In the genomic region with DNA sequence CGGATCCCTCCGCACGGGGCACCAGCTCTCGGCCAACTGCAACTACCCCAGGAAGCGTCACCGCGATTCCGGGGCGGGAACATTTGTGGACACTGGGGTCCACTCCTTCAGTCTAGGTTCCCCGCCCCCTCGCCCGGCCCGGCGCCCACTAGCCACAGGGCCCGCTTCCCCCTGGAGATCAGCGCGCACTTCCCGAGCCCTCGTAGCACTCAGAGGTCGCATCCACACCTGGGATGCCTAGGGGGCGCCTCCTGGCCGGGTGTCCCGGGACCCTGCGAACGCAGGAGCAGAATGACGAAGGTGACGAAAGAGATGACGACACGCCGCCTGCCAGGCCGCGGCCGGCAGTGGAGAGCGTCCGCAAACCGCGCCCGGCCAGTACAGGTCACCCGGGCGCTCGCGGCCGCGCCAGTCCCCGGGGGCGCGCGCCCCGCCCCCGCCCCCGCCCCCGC, we compare ENCODE assay signal across 1 cellular context.
TF ChIP-seq lines count a peak whose summit lies in the region.

No MANE protein-coding gene starts in this region.

TF ChIP-seq in K562, 482 proteins besides CTCF, POLR2A, EP300 and RAD21 (continued from another document and continues in another):
- TF ChIP-seq SAP30 (IDR thresholded peaks at IDR 0.05; ENCODE audit: borderline replicate concordance, insufficient read depth, low read depth, low read length, poor library complexity, severe bottlenecking) = no peak
- TF ChIP-seq, protein P1, sequence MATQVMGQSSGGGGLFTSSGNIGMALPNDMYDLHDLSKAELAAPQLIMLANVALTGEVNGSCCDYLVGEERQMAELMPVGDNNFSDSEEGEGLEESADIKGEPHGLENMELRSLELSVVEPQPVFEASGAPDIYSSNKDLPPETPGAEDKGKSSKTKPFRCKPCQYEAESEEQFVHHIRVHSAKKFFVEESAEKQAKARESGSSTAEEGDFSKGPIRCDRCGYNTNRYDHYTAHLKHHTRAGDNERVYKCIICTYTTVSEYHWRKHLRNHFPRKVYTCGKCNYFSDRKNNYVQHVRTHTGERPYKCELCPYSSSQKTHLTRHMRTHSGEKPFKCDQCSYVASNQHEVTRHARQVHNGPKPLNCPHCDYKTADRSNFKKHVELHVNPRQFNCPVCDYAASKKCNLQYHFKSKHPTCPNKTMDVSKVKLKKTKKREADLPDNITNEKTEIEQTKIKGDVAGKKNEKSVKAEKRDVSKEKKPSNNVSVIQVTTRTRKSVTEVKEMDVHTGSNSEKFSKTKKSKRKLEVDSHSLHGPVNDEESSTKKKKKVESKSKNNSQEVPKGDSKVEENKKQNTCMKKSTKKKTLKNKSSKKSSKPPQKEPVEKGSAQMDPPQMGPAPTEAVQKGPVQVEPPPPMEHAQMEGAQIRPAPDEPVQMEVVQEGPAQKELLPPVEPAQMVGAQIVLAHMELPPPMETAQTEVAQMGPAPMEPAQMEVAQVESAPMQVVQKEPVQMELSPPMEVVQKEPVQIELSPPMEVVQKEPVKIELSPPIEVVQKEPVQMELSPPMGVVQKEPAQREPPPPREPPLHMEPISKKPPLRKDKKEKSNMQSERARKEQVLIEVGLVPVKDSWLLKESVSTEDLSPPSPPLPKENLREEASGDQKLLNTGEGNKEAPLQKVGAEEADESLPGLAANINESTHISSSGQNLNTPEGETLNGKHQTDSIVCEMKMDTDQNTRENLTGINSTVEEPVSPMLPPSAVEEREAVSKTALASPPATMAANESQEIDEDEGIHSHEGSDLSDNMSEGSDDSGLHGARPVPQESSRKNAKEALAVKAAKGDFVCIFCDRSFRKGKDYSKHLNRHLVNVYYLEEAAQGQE (CRISPR knock-in tag; IDR thresholded peaks at IDR 0.05; ENCODE audit: low read depth) = 0 out of 2 replicates have a peak, but pooled peaks have one; percentile 58
- peak; percentile 68; the same call in 1 of the 2 replicates for TF ChIP-seq XRCC5 (IDR thresholded peaks at IDR 0.05; ENCODE audit: low read depth, low read length)
- TF ChIP-seq NR1H2 (CRISPR knock-in tag; IDR thresholded peaks at IDR 0.05) = no peak
- peak; percentile 75; the same call in 1 of the 2 replicates for TF ChIP-seq MBD2 (IDR thresholded peaks at IDR 0.05; ENCODE audit: borderline replicate concordance, low read depth)
- peak; percentile 58; the same call in 1 of the 2 replicates for TF ChIP-seq CBX1 (IDR thresholded peaks at IDR 0.05; ENCODE audit: low read depth)
- TF ChIP-seq, protein P2, sequence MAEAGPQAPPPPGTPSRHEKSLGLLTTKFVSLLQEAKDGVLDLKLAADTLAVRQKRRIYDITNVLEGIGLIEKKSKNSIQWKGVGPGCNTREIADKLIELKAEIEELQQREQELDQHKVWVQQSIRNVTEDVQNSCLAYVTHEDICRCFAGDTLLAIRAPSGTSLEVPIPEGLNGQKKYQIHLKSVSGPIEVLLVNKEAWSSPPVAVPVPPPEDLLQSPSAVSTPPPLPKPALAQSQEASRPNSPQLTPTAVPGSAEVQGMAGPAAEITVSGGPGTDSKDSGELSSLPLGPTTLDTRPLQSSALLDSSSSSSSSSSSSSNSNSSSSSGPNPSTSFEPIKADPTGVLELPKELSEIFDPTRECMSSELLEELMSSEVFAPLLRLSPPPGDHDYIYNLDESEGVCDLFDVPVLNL (CRISPR knock-in tag; IDR thresholded peaks at IDR 0.05; ENCODE audit: low read depth) = peak; percentile 81
- TF ChIP-seq, protein P3, sequence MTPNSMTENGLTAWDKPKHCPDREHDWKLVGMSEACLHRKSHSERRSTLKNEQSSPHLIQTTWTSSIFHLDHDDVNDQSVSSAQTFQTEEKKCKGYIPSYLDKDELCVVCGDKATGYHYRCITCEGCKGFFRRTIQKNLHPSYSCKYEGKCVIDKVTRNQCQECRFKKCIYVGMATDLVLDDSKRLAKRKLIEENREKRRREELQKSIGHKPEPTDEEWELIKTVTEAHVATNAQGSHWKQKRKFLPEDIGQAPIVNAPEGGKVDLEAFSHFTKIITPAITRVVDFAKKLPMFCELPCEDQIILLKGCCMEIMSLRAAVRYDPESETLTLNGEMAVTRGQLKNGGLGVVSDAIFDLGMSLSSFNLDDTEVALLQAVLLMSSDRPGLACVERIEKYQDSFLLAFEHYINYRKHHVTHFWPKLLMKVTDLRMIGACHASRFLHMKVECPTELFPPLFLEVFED (CRISPR knock-in tag; conservative IDR thresholded peaks at IDR 0.05) = 0 out of 2 replicates have a peak, but pooled peaks have one; percentile 70
- TF ChIP-seq CREB1 (IDR thresholded peaks at IDR 0.05) = peak; percentile 99
- TF ChIP-seq CREB1 (CRISPR knock-in tag; IDR thresholded peaks at IDR 0.05) = peak; percentile 96
- TF ChIP-seq KDM5B (IDR thresholded peaks at IDR 0.05; ENCODE audit: insufficient replicate concordance, low read depth, low read length) = peak; percentile 76
- TF ChIP-seq, protein P4, sequence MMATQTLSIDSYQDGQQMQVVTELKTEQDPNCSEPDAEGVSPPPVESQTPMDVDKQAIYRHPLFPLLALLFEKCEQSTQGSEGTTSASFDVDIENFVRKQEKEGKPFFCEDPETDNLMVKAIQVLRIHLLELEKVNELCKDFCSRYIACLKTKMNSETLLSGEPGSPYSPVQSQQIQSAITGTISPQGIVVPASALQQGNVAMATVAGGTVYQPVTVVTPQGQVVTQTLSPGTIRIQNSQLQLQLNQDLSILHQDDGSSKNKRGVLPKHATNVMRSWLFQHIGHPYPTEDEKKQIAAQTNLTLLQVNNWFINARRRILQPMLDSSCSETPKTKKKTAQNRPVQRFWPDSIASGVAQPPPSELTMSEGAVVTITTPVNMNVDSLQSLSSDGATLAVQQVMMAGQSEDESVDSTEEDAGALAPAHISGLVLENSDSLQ (IDR thresholded peaks at IDR 0.05) = peak; percentile 1; the same call in 1 of the 2 replicates
- TF ChIP-seq, protein P5, sequence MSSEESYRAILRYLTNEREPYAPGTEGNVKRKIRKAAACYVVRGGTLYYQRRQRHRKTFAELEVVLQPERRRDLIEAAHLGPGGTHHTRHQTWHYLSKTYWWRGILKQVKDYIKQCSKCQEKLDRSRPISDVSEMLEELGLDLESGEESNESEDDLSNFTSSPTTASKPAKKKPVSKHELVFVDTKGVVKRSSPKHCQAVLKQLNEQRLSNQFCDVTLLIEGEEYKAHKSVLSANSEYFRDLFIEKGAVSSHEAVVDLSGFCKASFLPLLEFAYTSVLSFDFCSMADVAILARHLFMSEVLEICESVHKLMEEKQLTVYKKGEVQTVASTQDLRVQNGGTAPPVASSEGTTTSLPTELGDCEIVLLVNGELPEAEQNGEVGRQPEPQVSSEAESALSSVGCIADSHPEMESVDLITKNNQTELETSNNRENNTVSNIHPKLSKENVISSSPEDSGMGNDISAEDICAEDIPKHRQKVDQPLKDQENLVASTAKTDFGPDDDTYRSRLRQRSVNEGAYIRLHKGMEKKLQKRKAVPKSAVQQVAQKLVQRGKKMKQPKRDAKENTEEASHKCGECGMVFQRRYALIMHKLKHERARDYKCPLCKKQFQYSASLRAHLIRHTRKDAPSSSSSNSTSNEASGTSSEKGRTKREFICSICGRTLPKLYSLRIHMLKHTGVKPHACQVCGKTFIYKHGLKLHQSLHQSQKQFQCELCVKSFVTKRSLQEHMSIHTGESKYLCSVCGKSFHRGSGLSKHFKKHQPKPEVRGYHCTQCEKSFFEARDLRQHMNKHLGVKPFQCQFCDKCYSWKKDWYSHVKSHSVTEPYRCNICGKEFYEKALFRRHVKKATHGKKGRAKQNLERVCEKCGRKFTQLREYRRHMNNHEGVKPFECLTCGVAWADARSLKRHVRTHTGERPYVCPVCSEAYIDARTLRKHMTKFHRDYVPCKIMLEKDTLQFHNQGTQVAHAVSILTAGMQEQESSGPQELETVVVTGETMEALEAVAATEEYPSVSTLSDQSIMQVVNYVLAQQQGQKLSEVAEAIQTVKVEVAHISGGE (CRISPR knock-in tag; IDR thresholded peaks at IDR 0.05) = peak in 1 of 3 experiments; percentile 84; a peak in 2 of 6 replicates
- TF ChIP-seq, protein P6, sequence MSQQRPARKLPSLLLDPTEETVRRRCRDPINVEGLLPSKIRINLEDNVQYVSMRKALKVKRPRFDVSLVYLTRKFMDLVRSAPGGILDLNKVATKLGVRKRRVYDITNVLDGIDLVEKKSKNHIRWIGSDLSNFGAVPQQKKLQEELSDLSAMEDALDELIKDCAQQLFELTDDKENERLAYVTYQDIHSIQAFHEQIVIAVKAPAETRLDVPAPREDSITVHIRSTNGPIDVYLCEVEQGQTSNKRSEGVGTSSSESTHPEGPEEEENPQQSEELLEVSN (IDR thresholded peaks at IDR 0.05; ENCODE audit: borderline replicate concordance in 1 of 2, extremely low read depth in 1 of 2, insufficient read depth in 1 of 2, insufficient read length in 1 of 2, low read depth in 1 of 2, low read length in 1 of 2, poor library complexity in 1 of 2, severe bottlenecking in 1 of 2) = peak; percentile 58 to 64
- 0 out of 2 replicates have a peak, but pooled peaks have one; percentile 8 for TF ChIP-seq TAF7 (tag; IDR thresholded peaks at IDR 0.05)
- TF ChIP-seq TBL1XR1 (IDR thresholded peaks at IDR 0.05; ENCODE audit: low read length in 2 of 2) = peak; percentile 23 to 97; a peak in 2 of 4 replicates
- no peak for TF ChIP-seq NFIC (IDR thresholded peaks at IDR 0.05)
- peak; percentile 98 for TF ChIP-seq TARDBP (IDR thresholded peaks at IDR 0.05)
- TF ChIP-seq ZEB2 (IDR thresholded peaks at IDR 0.05) = peak; percentile 39; the same call in 1 of the 2 replicates
- TF ChIP-seq SOX6 (IDR thresholded peaks at IDR 0.05) = peak; percentile 46
- TF ChIP-seq, protein P7, sequence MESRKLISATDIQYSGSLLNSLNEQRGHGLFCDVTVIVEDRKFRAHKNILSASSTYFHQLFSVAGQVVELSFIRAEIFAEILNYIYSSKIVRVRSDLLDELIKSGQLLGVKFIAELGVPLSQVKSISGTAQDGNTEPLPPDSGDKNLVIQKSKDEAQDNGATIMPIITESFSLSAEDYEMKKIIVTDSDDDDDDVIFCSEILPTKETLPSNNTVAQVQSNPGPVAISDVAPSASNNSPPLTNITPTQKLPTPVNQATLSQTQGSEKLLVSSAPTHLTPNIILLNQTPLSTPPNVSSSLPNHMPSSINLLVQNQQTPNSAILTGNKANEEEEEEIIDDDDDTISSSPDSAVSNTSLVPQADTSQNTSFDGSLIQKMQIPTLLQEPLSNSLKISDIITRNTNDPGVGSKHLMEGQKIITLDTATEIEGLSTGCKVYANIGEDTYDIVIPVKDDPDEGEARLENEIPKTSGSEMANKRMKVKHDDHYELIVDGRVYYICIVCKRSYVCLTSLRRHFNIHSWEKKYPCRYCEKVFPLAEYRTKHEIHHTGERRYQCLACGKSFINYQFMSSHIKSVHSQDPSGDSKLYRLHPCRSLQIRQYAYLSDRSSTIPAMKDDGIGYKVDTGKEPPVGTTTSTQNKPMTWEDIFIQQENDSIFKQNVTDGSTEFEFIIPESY (CRISPR knock-in tag; IDR thresholded peaks at IDR 0.05) = peak; percentile 62; the same call in 1 of the 2 replicates
- TF ChIP-seq DMBX1 (CRISPR knock-in tag; IDR thresholded peaks at IDR 0.05; ENCODE audit: borderline replicate concordance) = peak; percentile 35; the same call in 1 of the 2 replicates
- peak; percentile 20; the same call in 1 of the 2 replicates for TF ChIP-seq TRIM28 (IDR thresholded peaks at IDR 0.05)
- TF ChIP-seq GATAD2A (IDR thresholded peaks at IDR 0.05) = peak; percentile 96
- TF ChIP-seq, protein P8, sequence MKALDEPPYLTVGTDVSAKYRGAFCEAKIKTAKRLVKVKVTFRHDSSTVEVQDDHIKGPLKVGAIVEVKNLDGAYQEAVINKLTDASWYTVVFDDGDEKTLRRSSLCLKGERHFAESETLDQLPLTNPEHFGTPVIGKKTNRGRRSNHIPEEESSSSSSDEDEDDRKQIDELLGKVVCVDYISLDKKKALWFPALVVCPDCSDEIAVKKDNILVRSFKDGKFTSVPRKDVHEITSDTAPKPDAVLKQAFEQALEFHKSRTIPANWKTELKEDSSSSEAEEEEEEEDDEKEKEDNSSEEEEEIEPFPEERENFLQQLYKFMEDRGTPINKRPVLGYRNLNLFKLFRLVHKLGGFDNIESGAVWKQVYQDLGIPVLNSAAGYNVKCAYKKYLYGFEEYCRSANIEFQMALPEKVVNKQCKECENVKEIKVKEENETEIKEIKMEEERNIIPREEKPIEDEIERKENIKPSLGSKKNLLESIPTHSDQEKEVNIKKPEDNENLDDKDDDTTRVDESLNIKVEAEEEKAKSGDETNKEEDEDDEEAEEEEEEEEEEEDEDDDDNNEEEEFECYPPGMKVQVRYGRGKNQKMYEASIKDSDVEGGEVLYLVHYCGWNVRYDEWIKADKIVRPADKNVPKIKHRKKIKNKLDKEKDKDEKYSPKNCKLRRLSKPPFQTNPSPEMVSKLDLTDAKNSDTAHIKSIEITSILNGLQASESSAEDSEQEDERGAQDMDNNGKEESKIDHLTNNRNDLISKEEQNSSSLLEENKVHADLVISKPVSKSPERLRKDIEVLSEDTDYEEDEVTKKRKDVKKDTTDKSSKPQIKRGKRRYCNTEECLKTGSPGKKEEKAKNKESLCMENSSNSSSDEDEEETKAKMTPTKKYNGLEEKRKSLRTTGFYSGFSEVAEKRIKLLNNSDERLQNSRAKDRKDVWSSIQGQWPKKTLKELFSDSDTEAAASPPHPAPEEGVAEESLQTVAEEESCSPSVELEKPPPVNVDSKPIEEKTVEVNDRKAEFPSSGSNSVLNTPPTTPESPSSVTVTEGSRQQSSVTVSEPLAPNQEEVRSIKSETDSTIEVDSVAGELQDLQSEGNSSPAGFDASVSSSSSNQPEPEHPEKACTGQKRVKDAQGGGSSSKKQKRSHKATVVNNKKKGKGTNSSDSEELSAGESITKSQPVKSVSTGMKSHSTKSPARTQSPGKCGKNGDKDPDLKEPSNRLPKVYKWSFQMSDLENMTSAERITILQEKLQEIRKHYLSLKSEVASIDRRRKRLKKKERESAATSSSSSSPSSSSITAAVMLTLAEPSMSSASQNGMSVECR (CRISPR knock-in tag; IDR thresholded peaks at IDR 0.05) = peak; percentile 56; the same call in 1 of the 2 replicates
- no peak for TF ChIP-seq KLF10 (CRISPR knock-in tag; IDR thresholded peaks at IDR 0.05)
- peak; percentile 80 for TF ChIP-seq CEBPG (CRISPR knock-in tag; IDR thresholded peaks at IDR 0.05)
- TF ChIP-seq CEBPG (tag; conservative IDR thresholded peaks at IDR 0.05 in 1 of 2, IDR thresholded peaks at IDR 0.05 in 1 of 2) = peak; percentile 71 to 73; a peak in 3 of 4 replicates
- TF ChIP-seq, protein P9, sequence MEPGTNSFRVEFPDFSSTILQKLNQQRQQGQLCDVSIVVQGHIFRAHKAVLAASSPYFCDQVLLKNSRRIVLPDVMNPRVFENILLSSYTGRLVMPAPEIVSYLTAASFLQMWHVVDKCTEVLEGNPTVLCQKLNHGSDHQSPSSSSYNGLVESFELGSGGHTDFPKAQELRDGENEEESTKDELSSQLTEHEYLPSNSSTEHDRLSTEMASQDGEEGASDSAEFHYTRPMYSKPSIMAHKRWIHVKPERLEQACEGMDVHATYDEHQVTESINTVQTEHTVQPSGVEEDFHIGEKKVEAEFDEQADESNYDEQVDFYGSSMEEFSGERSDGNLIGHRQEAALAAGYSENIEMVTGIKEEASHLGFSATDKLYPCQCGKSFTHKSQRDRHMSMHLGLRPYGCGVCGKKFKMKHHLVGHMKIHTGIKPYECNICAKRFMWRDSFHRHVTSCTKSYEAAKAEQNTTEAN (CRISPR knock-in tag; IDR thresholded peaks at IDR 0.05) = no peak; the same call in 1 of the 2 replicates
- TF ChIP-seq RBM17 (IDR thresholded peaks at IDR 0.05; ENCODE audit: borderline replicate concordance, low read depth, low read length) = no peak
- peak; percentile 54 to 74; a peak in 3 of 4 replicates for TF ChIP-seq FOXK2 (conservative IDR thresholded peaks at IDR 0.05 in 1 of 2, IDR thresholded peaks at IDR 0.05 in 1 of 2; ENCODE audit: low read depth in 2 of 2)
- TF ChIP-seq TCF7L2 (IDR thresholded peaks at IDR 0.05; ENCODE audit: low read depth, low read length) = no peak
